8 cellular contexts compared by ENCODE assay signal in genomic region chr2:85524567-85524923, GRCh38. TPM values are rescaled to one million over a fixed set of nuclear protein-coding genes. Genes with fewer than 3 reads are reported as not detected.
A peak's percentile ranks its signal among the peaks of the same experiment; 100 is the strongest.
DNase-seq lines count a peak whose midpoint lies in the region; ATAC-seq, FAIRE-seq and TF ChIP-seq lines count a peak whose summit lies in the region.

No MANE protein-coding gene starts in this region.

- H3K4me1 Mint-ChIP-seq in neural progenitor cell, result peaks cover 31% of the 10 kb centered on the region

- H3K27me3 Mint-ChIP-seq in neural progenitor cell (ENCODE audit: insufficient read depth, low read depth), result peaks cover 11% of the 10 kb centered on the region

- H3K27ac ChIP-seq in A549, result peak overlapping the region; percentile 9 to 65; a peak in 4 of 6 replicates
- peak overlapping the region; percentile 1 for H3K27ac ChIP-seq in ectodermal cell (ENCODE audit: insufficient read depth, low read depth, low read length, poor library complexity, severe bottlenecking)
- H3K27ac ChIP-seq in neural progenitor cell, result peak overlapping the region; percentile 74

- no peak for TF ChIP-seq RAD21 in A549 (conservative IDR thresholded peaks at IDR 0.05 in 1 of 2, IDR thresholded peaks at IDR 0.05 in 1 of 2)

- peaks cover 19% of the 10 kb centered on the region for H3F3A ChIP-seq in neural progenitor cell (ENCODE audit: low read depth)

- no peak for FAIRE-seq in A549 (lab: Jason Lieb, UNC)

- TF ChIP-seq CTCF in A549 (IDR thresholded peaks at IDR 0.05), result no peak
- no peak for TF ChIP-seq CTCF in neural progenitor cell (IDR thresholded peaks at IDR 0.05)

- H3K4me2 ChIP-seq in A549, result no peak overlapping the region
- peak overlapping the region; percentile 40 for H3K4me2 ChIP-seq in neural progenitor cell

- no peak overlapping the region for H3K9ac ChIP-seq in neural progenitor cell

- peak overlapping the region; percentile 97 for H2AFZ ChIP-seq in neural progenitor cell (replicated peaks)

- H3K4me3 Mint-ChIP-seq in neural progenitor cell, result no peak overlapping the region

- H3K4me1 ChIP-seq in A549 (peaks cover 23% of the 10 kb centered on the region), ectodermal cell (ENCODE audit: control insufficient read depth, insufficient read depth, low read length) (peaks cover 16% of the 10 kb centered on the region), neural progenitor cell (peaks cover 21% of the 10 kb centered on the region)

- H3K4me3 ChIP-seq in A549 (no peak overlapping the region), ectodermal cell (ENCODE audit: insufficient read depth, low read depth, low read length) (no peak overlapping the region), neural progenitor cell (no peak overlapping the region)

- no peaks in the 10 kb centered on the region for H3K79me2 ChIP-seq in neural progenitor cell (ENCODE audit: low read depth)

- WGBS in A549 (ENCODE audit: missing lambda C conversion rate), result 58% methylated on average over 4 of the region's 4 CpGs
- WGBS in ectodermal cell, 2 experiments, result 41 to 46% methylated on average over 4 of the region's 4 CpGs

- no peaks in the 10 kb centered on the region for H3K9me3 ChIP-seq in A549
- no peaks in the 10 kb centered on the region for H3K9me3 ChIP-seq in ectodermal cell (ENCODE audit: control insufficient read depth, low read length)
- no peaks in the 10 kb centered on the region for H3K9me3 ChIP-seq in neural progenitor cell (ENCODE audit: low read depth)

- DNase-seq in A549 (ENCODE audit: low read depth in 1 of 2, low spot score in 1 of 2) (no peak), NCI-H526 treated with DMSO at 0.1 percent for 48 hours (lab: John Stamatoyannopoulos, UW) (peak; percentile 36), neural progenitor cell (ENCODE audit: low spot score) (peak; percentile 49), HuH-7.5 (ENCODE audit: low spot score) (no peak), HK-2 (ENCODE audit: unreplicated experiment) (no peak), cerebellum (ENCODE audit: low spot score) (no peak)

- CTCF ChIA-PET in A549 (lab: Yijun Ruan, JAX), result interaction anchor here (0.6 to 15.1 kb wide), 5 partner anchors 11 to 197 kb away, joined by 3 to 145 read pairs (median 5); partner anchors contain the start of genes MAT2A and TGOLN2

- H4K20me1 ChIP-seq in neural progenitor cell (ENCODE audit: low read depth), result no peaks in the 10 kb centered on the region

- TF ChIP-seq POLR2A in A549 (IDR thresholded peaks at IDR 0.05; ENCODE audit: low read length), result no peak

- TF ChIP-seq EP300 in A549 (IDR thresholded peaks at IDR 0.05), result no peak

- ATAC-seq in A549 (peak; percentile 66 to 77; a peak in 5 of 6 replicates), HG03159 (IDR thresholded peaks at IDR 0.05; ENCODE audit: unreplicated experiment) (no peak)

- no peaks in the 10 kb centered on the region for H3K36me3 Mint-ChIP-seq in neural progenitor cell

- POLR2A ChIA-PET in A549 (lab: Yijun Ruan, JAX), result interaction anchor here (1.0 to 2.8 kb wide), 4 partner anchors 14 to 103 kb away, joined by 3 to 31 read pairs (median 4); partner anchors contain the start of gene MAT2A

- peak overlapping the region; percentile 72 for H3K27ac Mint-ChIP-seq in neural progenitor cell

- H3K27me3 ChIP-seq in ectodermal cell (ENCODE audit: control insufficient read depth, insufficient read depth, low read length, poor library complexity, severe bottlenecking) (no peaks in the 10 kb centered on the region), neural progenitor cell (no peaks in the 10 kb centered on the region)

- H3K36me3 ChIP-seq in ectodermal cell (ENCODE audit: control insufficient read depth, insufficient read depth, low read length) (no peaks in the 10 kb centered on the region), neural progenitor cell (no peaks in the 10 kb centered on the region)

- no peaks in the 10 kb centered on the region for H3K9me3 Mint-ChIP-seq in neural progenitor cell

TF ChIP-seq in A549, 52 proteins besides CTCF, POLR2A, EP300 and RAD21:
- peak; percentile 37; the same call in 1 of the 2 replicates for TF ChIP-seq GATA3 (IDR thresholded peaks at IDR 0.05; ENCODE audit: borderline replicate concordance)
- TF ChIP-seq MAZ (IDR thresholded peaks at IDR 0.05; ENCODE audit: borderline replicate concordance, low read depth, low read length), result no peak
- TF ChIP-seq NR3C1 (IDR thresholded peaks at IDR 0.05), result no peak
- TF ChIP-seq REST (IDR thresholded peaks at IDR 0.05), result 0 out of 2 replicates have a peak, but pooled peaks have one; percentile 1
- TF ChIP-seq KDM1A (IDR thresholded peaks at IDR 0.05; ENCODE audit: low read depth), result no peak

RNA-seq across cellular contexts. Expression of gene MAT2A, which starts 14.4 kb away (rescaled TPM):
- 1,024 and 1,329 TPM in 2 replicates for polyA plus RNA-seq in A549 (2011; rRNA removed)
- 197 and 230 TPM in 2 replicates for polyA plus RNA-seq in A549 (2012; cell fraction: cytosol; rRNA removed)
- 533 and 600 TPM in 2 replicates for polyA plus RNA-seq in A549 (2012; cell fraction: nucleus; rRNA removed)
- 370 to 430 TPM (median 400 TPM) in 3 replicates for polyA plus RNA-seq in A549 (2017; fragmentation: RNase III; extraction: RNeasy Plus Mini Kit Qiagen cat#74134 plus additional on column Dnase treatment)
- polyA minus RNA-seq in A549 (2011; rRNA and poly(A)+ RNA removed), result 421 and 591 TPM in 2 replicates
- 394 TPM for polyA plus RNA-seq in ectodermal cell (2013, experiment 1 of 4)
- 426 TPM for polyA plus RNA-seq in ectodermal cell (2013, experiment 2 of 4)
- polyA plus RNA-seq in ectodermal cell (2013, experiment 3 of 4), result 276 TPM
- polyA plus RNA-seq in ectodermal cell (2013, experiment 4 of 4), result 307 TPM
- total RNA-seq in neural progenitor cell (ENCODE audit: low replicate concordance), result 180 and 221 TPM in 2 replicates
- total RNA-seq in cerebellum, result 144 TPM

RNA-seq across cellular contexts. Expression of gene GGCX, which starts 36.7 kb away (rescaled TPM):
- polyA plus RNA-seq in A549 (2011; rRNA removed) (39.0 and 49.6 TPM in 2 replicates), A549 (2017; fragmentation: RNase III; extraction: RNeasy Plus Mini Kit Qiagen cat#74134 plus additional on column Dnase treatment) (48.7 to 58.5 TPM (median 55.1 TPM) in 3 replicates)
- polyA plus RNA-seq in A549 (2012; cell fraction: cytosol; rRNA removed), result 49.1 and 53.4 TPM in 2 replicates
- 69.5 and 77.4 TPM in 2 replicates for polyA plus RNA-seq in A549 (2012; cell fraction: nucleus; rRNA removed)
- polyA minus RNA-seq in A549 (2011; rRNA and poly(A)+ RNA removed), result 99.1 and 106 TPM in 2 replicates
- polyA plus RNA-seq in ectodermal cell (2013, experiment 1 of 4), result 33.7 TPM
- polyA plus RNA-seq in ectodermal cell (2013, experiment 2 of 4), result 42.5 TPM
- polyA plus RNA-seq in ectodermal cell (2013, experiment 3 of 4), result 32.9 TPM
- polyA plus RNA-seq in ectodermal cell (2013, experiment 4 of 4), result 37.2 TPM
- total RNA-seq in neural progenitor cell (ENCODE audit: low replicate concordance) (29.7 and 41.7 TPM in 2 replicates), cerebellum (34.1 TPM)

RNA-seq across cellular contexts. Expression of gene VAMP8, which starts 52.8 kb away (rescaled TPM):
- polyA plus RNA-seq in A549 (2011; rRNA removed) (38.3 and 41.1 TPM in 2 replicates), A549 (2017; fragmentation: RNase III; extraction: RNeasy Plus Mini Kit Qiagen cat#74134 plus additional on column Dnase treatment) (17.7 to 22.4 TPM (median 18.5 TPM) in 3 replicates)
- 21.5 and 24.5 TPM in 2 replicates for polyA plus RNA-seq in A549 (2012; cell fraction: cytosol; rRNA removed)
- polyA plus RNA-seq in A549 (2012; cell fraction: nucleus; rRNA removed), result 5.7 and 12.5 TPM in 2 replicates
- polyA minus RNA-seq in A549 (2011; rRNA and poly(A)+ RNA removed), result 8.3 and 8.7 TPM in 2 replicates
- 6.2 TPM for polyA plus RNA-seq in ectodermal cell (2013, experiment 1 of 4)
- polyA plus RNA-seq in ectodermal cell (2013, experiment 2 of 4), result 6.6 TPM
- 4.6 TPM for polyA plus RNA-seq in ectodermal cell (2013, experiment 3 of 4)
- polyA plus RNA-seq in ectodermal cell (2013, experiment 4 of 4), result 4.9 TPM
- total RNA-seq in neural progenitor cell (ENCODE audit: low replicate concordance) (0.52 and 2.4 TPM in 2 replicates), cerebellum (1.6 TPM)

RNA-seq across cellular contexts. Expression of gene VAMP5, which starts 59.7 kb away (rescaled TPM):
- polyA plus RNA-seq in A549 (2011; rRNA removed) (0.16 and 0.67 TPM in 2 replicates), A549 (2017; fragmentation: RNase III; extraction: RNeasy Plus Mini Kit Qiagen cat#74134 plus additional on column Dnase treatment) (not detected in 3 replicates)
- polyA plus RNA-seq in A549 (2012; cell fraction: cytosol; rRNA removed), result 0.10 and 0.25 TPM in 2 replicates
- polyA plus RNA-seq in A549 (2012; cell fraction: nucleus; rRNA removed), result 0.29 and 0.95 TPM in 2 replicates
- polyA minus RNA-seq in A549 (2011; rRNA and poly(A)+ RNA removed), result 0.58 TPM in 1 of 2 replicates, not detected in the other
- 3.3 TPM for polyA plus RNA-seq in ectodermal cell (2013, experiment 1 of 4)
- polyA plus RNA-seq in ectodermal cell (2013, experiment 2 of 4), result 4.0 TPM
- polyA plus RNA-seq in ectodermal cell (2013, experiment 3 of 4), result 3.5 TPM
- 6.6 TPM for polyA plus RNA-seq in ectodermal cell (2013, experiment 4 of 4)
- total RNA-seq in neural progenitor cell (ENCODE audit: low replicate concordance) (not detected in 2 replicates), cerebellum (6.7 TPM)

Comparison
In these comparisons a context has a peak if more than half of its experiments do, and no peak if none do; other contexts are left out.
1. DNase-seq: peak in NCI-H526 treated with DMSO at 0.1 percent for 48 hours (single experiment) and neural progenitor cell (single experiment); none in A549 (0 of 2), HuH-7.5 (single experiment), HK-2 (single experiment) and cerebellum (single experiment).
2. H3K27ac ChIP-seq: peak in every context shown above with its lines; median percentile 74 in neural progenitor cell; 37 in A549; 1 in ectodermal cell.